1 cellular context compared by ENCODE assay signal in genomic region chr1:168803696-168804510, GRCh38.
TF ChIP-seq lines count a peak whose summit lies in the region.

No MANE protein-coding gene starts in this region.

TF ChIP-seq in K562, 482 proteins besides CTCF, POLR2A, EP300 and RAD21 (continued from another document):
- TF ChIP-seq SFPQ (IDR thresholded peaks at IDR 0.05; ENCODE audit: low read depth, low read length), result no peak
- no peak for TF ChIP-seq MGA (IDR thresholded peaks at IDR 0.05)
- no peak for TF ChIP-seq BMI1 (IDR thresholded peaks at IDR 0.05; ENCODE audit: low read length)
- TF ChIP-seq HDAC1 (IDR thresholded peaks at IDR 0.05), result no peak
